In genomic region chr13:34155931-34156607, GRCh38 we compare ENCODE assay signal across 10 cellular contexts.
A peak's percentile ranks its signal among the peaks of the same experiment; 100 is the strongest.
DNase-seq lines count a peak whose midpoint lies in the region; ATAC-seq and TF ChIP-seq lines count a peak whose summit lies in the region.
"Had no signal": no experiment of that assay in that cellular context is flagged by ENCODE, and none has a peak within 500 bp of the region (broad histone marks: within the 10 kb centered on the region; RNA-seq: fewer than 3 reads in every experiment).

No MANE protein-coding gene starts in this region.

- H3K4me3 Mint-ChIP-seq in WTC11, result no peak overlapping the region

- H3K36me3 ChIP-seq in fibroblast of lung (ENCODE audit: control insufficient read depth, insufficient read depth, low read length), result no peaks in the 10 kb centered on the region

- H4K20me1 ChIP-seq in fibroblast of lung (ENCODE audit: control insufficient read depth, extremely low read depth, insufficient read depth, low read length), result no peaks in the 10 kb centered on the region

- H3K9me3 Mint-ChIP-seq in WTC11, result 0 out of 2 replicates have a peak, but pooled peaks cover 8% of the 10 kb centered on the region

- POLR2A ChIA-PET in WTC11 (lab: Charles Lee), result no interaction called here

- H3K9me3 ChIP-seq in fibroblast of lung (ENCODE audit: control insufficient read depth, insufficient read depth, low read depth, low read length), result no peaks in the 10 kb centered on the region

- no peak; the same call in 1 of the 2 replicates for ATAC-seq in WTC11

- H3K27me3 Mint-ChIP-seq in WTC11 (ENCODE audit: low read depth), result no peaks in the 10 kb centered on the region

- H3K4me1 Mint-ChIP-seq in WTC11, result peaks cover 17% of the 10 kb centered on the region

- H3K36me3 Mint-ChIP-seq in WTC11, result no peaks in the 10 kb centered on the region
- H3K36me3 Mint-ChIP-seq: IgD-negative memory B cell had no signal

- H3K9ac ChIP-seq in fibroblast of lung (ENCODE audit: insufficient read depth, low read length), result no peak overlapping the region

- CTCF ChIA-PET in WTC11 (lab: Charles Lee), result no interaction called here

- H3K27ac ChIP-seq in fibroblast of lung (ENCODE audit: insufficient read depth, low read length), result peak overlapping the region; percentile 37

- DNase-seq in NCI-H1417 (lab: John Stamatoyannopoulos, UW) (peak in 2 of 3 experiments; percentile 46 to 59), NCI-H1417 treated with DMSO at 0.1 percent for 48 hours (lab: John Stamatoyannopoulos, UW) (no peak), SK-N-DZ (ENCODE audit: low spot score) (peak; percentile 25), fibroblast of lung (ENCODE audit: low read depth in 2 of 2) (peak; percentile 23 to 83), superior temporal gyrus (ENCODE audit: extremely low spot score) (peak; percentile 34), HuH-7.5 (ENCODE audit: low spot score) (no peak), COLO668 (lab: John Stamatoyannopoulos, UW; ENCODE audit: unreplicated experiment) (no peak), WTC11 (ENCODE audit: low spot score) (no peak)

- no peak overlapping the region for H3K4me2 ChIP-seq in fibroblast of lung (ENCODE audit: extremely low read depth, insufficient read depth, low read length)

- H2AFZ ChIP-seq in fibroblast of lung (ENCODE audit: low read length), result no peak overlapping the region

- TF ChIP-seq CTCF in fibroblast of lung (conservative IDR thresholded peaks at IDR 0.05 in 1 of 2, IDR thresholded peaks at IDR 0.05 in 1 of 2; ENCODE audit: low read depth in 1 of 2, low read length in 2 of 2) (no peak), WTC11 (IDR thresholded peaks at IDR 0.05) (no peak)

- no peak overlapping the region for H3K4me3 ChIP-seq in fibroblast of lung (replicated peaks in 1 of 4; ENCODE audit: control extremely low read depth in 1 of 4, insufficient read depth in 1 of 4, low read depth in 3 of 4, low read length in 4 of 4)
- H3K4me3 ChIP-seq: lung had no signal

- H3K27me3 ChIP-seq in fibroblast of lung (ENCODE audit: control insufficient read depth, insufficient read depth, low read length), result no peaks in the 10 kb centered on the region

- no peaks in the 10 kb centered on the region for H3K79me2 ChIP-seq in fibroblast of lung (ENCODE audit: control insufficient read depth, insufficient read depth, low read length)

- peaks cover 2% of the 10 kb centered on the region for H3K4me1 ChIP-seq in fibroblast of lung (ENCODE audit: control insufficient read depth, extremely low read depth, insufficient read depth, low read length)

- H3K27ac Mint-ChIP-seq in WTC11, result no peak overlapping the region
- H3K27ac Mint-ChIP-seq: IgD-negative memory B cell had no signal

TF ChIP-seq in WTC11, 78 proteins besides CTCF, POLR2A, EP300 and RAD21:
- TF ChIP-seq ZSCAN18 (CRISPR knock-in tag; IDR thresholded peaks at IDR 0.05) (no peak), CBFB (CRISPR knock-in tag; IDR thresholded peaks at IDR 0.05; ENCODE audit: low read depth) (no peak), MYBL2 (CRISPR knock-in tag; IDR thresholded peaks at IDR 0.05) (no peak)

Comparison
In these comparisons a context has a peak if more than half of its experiments do, and no peak if none do; other contexts are left out.
1. DNase-seq: peak in NCI-H1417 (2 of 3), SK-N-DZ (single experiment), fibroblast of lung (2 of 2) and superior temporal gyrus (single experiment); none in NCI-H1417 treated with DMSO at 0.1 percent for 48 hours (single experiment), HuH-7.5 (single experiment), COLO668 (single experiment) and WTC11 (single experiment).